1 cellular context compared by ENCODE assay signal in genomic region chr6:6005467-6006427, GRCh38.
TF ChIP-seq lines count a peak whose summit lies in the region.

No MANE protein-coding gene starts in this region.

TF ChIP-seq in H1, 55 proteins besides CTCF, POLR2A, EP300 and RAD21 (continued from another document):
- no peak for TF ChIP-seq CHD7 (IDR thresholded peaks at IDR 0.05; ENCODE audit: insufficient replicate concordance, low read length)
- peak; percentile 85 for TF ChIP-seq EZH2 (IDR thresholded peaks at IDR 0.05; ENCODE audit: low read depth, low read length, severe bottlenecking)
- no peak for TF ChIP-seq TEAD4 (IDR thresholded peaks at IDR 0.05; ENCODE audit: low read depth, low read length)
- no peak for TF ChIP-seq SIN3A (conservative IDR thresholded peaks at IDR 0.05 in 1 of 2, IDR thresholded peaks at IDR 0.05 in 1 of 2; ENCODE audit: low read depth in 1 of 2, low read length in 2 of 2)
- TF ChIP-seq YY1 (IDR thresholded peaks at IDR 0.05; ENCODE audit: low read depth, low read length) = no peak
- TF ChIP-seq JUN (IDR thresholded peaks at IDR 0.05; ENCODE audit: low read depth, low read length) = no peak
- TF ChIP-seq POLR2AphosphoS5 (IDR thresholded peaks at IDR 0.05; ENCODE audit: low read depth, low read length) = no peak
- no peak for TF ChIP-seq HDAC2 (IDR thresholded peaks at IDR 0.05; ENCODE audit: borderline replicate concordance in 1 of 2, low read depth in 2 of 2, low read length in 2 of 2)
- no peak for TF ChIP-seq BCL11A (IDR thresholded peaks at IDR 0.05; ENCODE audit: low read depth in 2 of 2, low read length in 2 of 2)
- TF ChIP-seq CREB1 (IDR thresholded peaks at IDR 0.05) = no peak
- no peak for TF ChIP-seq USF2 (IDR thresholded peaks at IDR 0.05; ENCODE audit: low read length)
